Comparison of ENCODE assay signal across 18 cellular contexts in genomic region chr9:91120200-91120599, GRCh38.
DNase-seq lines count a peak whose midpoint lies in the region; ATAC-seq and TF ChIP-seq lines count a peak whose summit lies in the region.
"Had no signal": no experiment of that assay in that cellular context is flagged by ENCODE, and none has a peak within 500 bp of the region (broad histone marks: within the 10 kb centered on the region; RNA-seq: fewer than 3 reads in every experiment).

No MANE protein-coding gene starts in this region.

- peak overlapping the region; percentile 81 for H2AFZ ChIP-seq in HCT116 (ENCODE audit: low read depth, low read length, poor library complexity, severe bottlenecking)
- H2AFZ ChIP-seq in smooth muscle cell (ENCODE audit: low read depth) = peak overlapping the region; percentile 90

- no peaks in the 10 kb centered on the region for H3K79me2 ChIP-seq in HCT116 (ENCODE audit: insufficient read depth, low read length)
- no peaks in the 10 kb centered on the region for H3K79me2 ChIP-seq in mesendoderm (ENCODE audit: control insufficient read depth, insufficient read depth, low read length)
- no peaks in the 10 kb centered on the region for H3K79me2 ChIP-seq in smooth muscle cell (ENCODE audit: low read depth)

- H3K56ac ChIP-seq in mesendoderm (ENCODE audit: low read length) = no peak overlapping the region

- peak overlapping the region; percentile 67 for H3K4me2 ChIP-seq in HCT116 (ENCODE audit: low read length)
- no peak overlapping the region for H3K4me2 ChIP-seq in mesendoderm (ENCODE audit: low read length)
- H3K4me2 ChIP-seq in smooth muscle cell = peak overlapping the region; percentile 82
- H3K4me2 ChIP-seq: BLaER1 treated with 17β-estradiol and CSF1 and Interleukin-3, amounts not matched to agents 10 nM and 100 nM had no signal

- H3K23ac ChIP-seq in mesendoderm (ENCODE audit: low read length) = no peak overlapping the region

- TF ChIP-seq CTCF in HCT116 (IDR thresholded peaks at IDR 0.05 in 2 of 3, conservative IDR thresholded peaks at IDR 0.05 in 1 of 3; ENCODE audit: borderline replicate concordance in 1 of 3, insufficient read depth in 1 of 3, low read depth in 2 of 3, low read length in 2 of 3) (no peak), smooth muscle cell (IDR thresholded peaks at IDR 0.05; ENCODE audit: borderline replicate concordance, insufficient read depth, poor library complexity, severe bottlenecking) (no peak)

- no peaks in the 10 kb centered on the region for H3K79me1 ChIP-seq in mesendoderm (ENCODE audit: low read length)

- no peak overlapping the region for H2BK5ac ChIP-seq in mesendoderm (ENCODE audit: low read length)

- CTCF ChIA-PET in HCT116 (lab: Charles Lee) = no interaction called here

- H3K9me3 ChIP-seq in HCT116 (ENCODE audit: control insufficient read depth in 1 of 2, insufficient read depth in 1 of 2, low read depth in 1 of 2, low read length in 2 of 2) = no peaks in the 10 kb centered on the region
- no peaks in the 10 kb centered on the region for H3K9me3 ChIP-seq in smooth muscle cell (replicated peaks; ENCODE audit: low read depth)
- H3K9me3 ChIP-seq: body of pancreas, left lung had no signal

- peak overlapping the region; percentile 76 for H2BK120ac ChIP-seq in mesendoderm (ENCODE audit: low read depth, low read length)

- H4K5ac ChIP-seq in mesendoderm (ENCODE audit: low read length) = no peak overlapping the region

- H3K4ac ChIP-seq in mesendoderm (ENCODE audit: low read depth, low read length) = no peak overlapping the region

- H3K27ac ChIP-seq in HCT116 (ENCODE audit: low read depth, low read length) = peak overlapping the region; percentile 12; the same call in 1 of the 2 replicates
- H3K27ac ChIP-seq in angular gyrus (ENCODE audit: low read depth, low read length) = peak overlapping the region; percentile 39
- H3K27ac ChIP-seq in mesendoderm (ENCODE audit: low read depth, low read length) = no peak overlapping the region
- H3K27ac ChIP-seq in smooth muscle cell (ENCODE audit: low read depth) = peak overlapping the region; percentile 79
- H3K27ac ChIP-seq: BLaER1 treated with 17β-estradiol and CSF1 and Interleukin-3, amounts not matched to agents 10 nM and 100 nM; body of pancreas had no signal

- H3K4me3 ChIP-seq in HCT116 (replicated peaks in 1 of 2; ENCODE audit: low read depth in 1 of 2, low read length in 2 of 2) (no peak overlapping the region; a peak in 1 of 4 replicates), mesendoderm (ENCODE audit: low read length) (no peak overlapping the region), smooth muscle cell (no peak overlapping the region)
- H3K4me3 ChIP-seq: BLaER1 treated with 17β-estradiol and CSF1 and Interleukin-3, amounts not matched to agents 10 nM and 100 nM; body of pancreas; left lung had no signal

- H3K27me3 Mint-ChIP-seq in activated T-cell treated with anti-CD3 and anti-CD28 coated beads, Interleukin-2, amount 50 U/mL, for 72 hours (ENCODE audit: low read depth) = peaks cover 17% of the 10 kb centered on the region

- no peak overlapping the region for H3K18ac ChIP-seq in mesendoderm (ENCODE audit: low read length)

- no peaks in the 10 kb centered on the region for H3K27me3 ChIP-seq in HCT116 (ENCODE audit: insufficient read depth, low read length)
- no peaks in the 10 kb centered on the region for H3K27me3 ChIP-seq in mesendoderm (ENCODE audit: insufficient read depth, low read length, poor library complexity)
- H3K27me3 ChIP-seq in smooth muscle cell (ENCODE audit: low read depth) = no peaks in the 10 kb centered on the region
- H3K27me3 ChIP-seq: BLaER1 treated with 17β-estradiol and CSF1 and Interleukin-3, amounts not matched to agents 10 nM and 100 nM; body of pancreas had no signal

- H3K9ac ChIP-seq in HCT116 (ENCODE audit: low read length) (0 out of 2 replicates have a peak overlapping the region, but pooled peaks have one; percentile 12), mesendoderm (ENCODE audit: low read length) (no peak overlapping the region), smooth muscle cell (ENCODE audit: low read depth) (peak overlapping the region; percentile 2)
- H3K9ac ChIP-seq: BLaER1 treated with 17β-estradiol and CSF1 and Interleukin-3, amounts not matched to agents 10 nM and 100 nM had no signal

- H3K27ac Mint-ChIP-seq in activated naive CD4-positive, alpha-beta T cell treated with anti-CD3 and anti-CD28 coated beads, Interleukin-2, amount 50 U/mL, for 72 hours = no peak overlapping the region
- H3K27ac Mint-ChIP-seq in activated T-cell treated with anti-CD3 and anti-CD28 coated beads, Interleukin-2, amount 50 U/mL, for 72 hours = no peak overlapping the region
- H3K27ac Mint-ChIP-seq: activated CD4-positive, alpha-beta T cell treated with anti-CD3 and anti-CD28 coated beads for 36 hours; naive thymus-derived CD4-positive, alpha-beta T cell had no signal

- H3K36me3 ChIP-seq in HCT116 (ENCODE audit: control insufficient read depth in 1 of 2, insufficient read depth in 2 of 2, low read length in 2 of 2) (no peaks in the 10 kb centered on the region), mesendoderm (ENCODE audit: control insufficient read depth, insufficient read depth, low read length) (no peaks in the 10 kb centered on the region), smooth muscle cell (ENCODE audit: low read depth) (no peaks in the 10 kb centered on the region)
- H3K36me3 ChIP-seq: left lung had no signal

- H3K9me2 ChIP-seq in HCT116 (ENCODE audit: insufficient read depth) = no peaks in the 10 kb centered on the region

- peaks cover 4 to 13% of the 10 kb centered on the region in 2 donors for H3K9me3 Mint-ChIP-seq in activated naive CD4-positive, alpha-beta T cell treated with anti-CD3 and anti-CD28 coated beads, Interleukin-2, amount 50 U/mL, for 72 hours
- peaks cover 3 to 6% of the 10 kb centered on the region in 2 donors for H3K9me3 Mint-ChIP-seq in activated T-cell treated with anti-CD3 and anti-CD28 coated beads, Interleukin-2, amount 50 U/mL, for 72 hours

- H3K36me3 Mint-ChIP-seq in activated naive CD4-positive, alpha-beta T cell treated with anti-CD3 and anti-CD28 coated beads, Interleukin-2, amount 50 U/mL, for 72 hours = peaks cover 4 to 39% of the 10 kb centered on the region in 2 donors
- peaks cover 7 to 24% of the 10 kb centered on the region in 2 donors for H3K36me3 Mint-ChIP-seq in activated T-cell treated with anti-CD3 and anti-CD28 coated beads, Interleukin-2, amount 50 U/mL, for 72 hours (ENCODE audit: insufficient read depth in 2 of 2)

- intact Hi-C loops in HCT116 (cut with micrococcal nuclease) = no loop called here

- H4K20me1 ChIP-seq in HCT116 (ENCODE audit: insufficient read depth) = no peaks in the 10 kb centered on the region
- no peaks in the 10 kb centered on the region for H4K20me1 ChIP-seq in smooth muscle cell (ENCODE audit: low read depth)
- H4K20me1 ChIP-seq: BLaER1 treated with 17β-estradiol and CSF1 and Interleukin-3, amounts not matched to agents 10 nM and 100 nM had no signal

- no TSS peak for BruUV-seq in HCT116 (replicated peaks; lab: Mats Ljungman, UMichigan)

- POLR2A ChIA-PET in HCT116 (lab: Charles Lee) = no interaction called here

- H3K4me1 ChIP-seq in HCT116 (ENCODE audit: control insufficient read depth in 1 of 2, insufficient read depth in 2 of 2, low read length in 2 of 2) (peaks cover 20 to 27% of the 10 kb centered on the region in 2 experiments), mesendoderm (ENCODE audit: control insufficient read depth, low read depth, low read length) (peaks cover 7% of the 10 kb centered on the region), smooth muscle cell (ENCODE audit: low read depth) (peaks cover 23% of the 10 kb centered on the region)
- H3K4me1 ChIP-seq: BLaER1 treated with 17β-estradiol and CSF1 and Interleukin-3, amounts not matched to agents 10 nM and 100 nM had no signal

- H3K4me1 Mint-ChIP-seq in activated T-cell treated with anti-CD3 and anti-CD28 coated beads, Interleukin-2, amount 50 U/mL, for 72 hours (ENCODE audit: low read depth) = peaks cover 33% of the 10 kb centered on the region

- TF ChIP-seq RAD21 in HCT116 (IDR thresholded peaks at IDR 0.05; ENCODE audit: low read depth) = no peak

- H2AK5ac ChIP-seq in mesendoderm (ENCODE audit: low read length) = no peak overlapping the region

- H2BK15ac ChIP-seq in mesendoderm (replicated peaks; ENCODE audit: low read depth) = no peak overlapping the region

- RAD21 ChIA-PET in HCT116 (lab: Charles Lee; ENCODE audit: low non-redundant PET in 1 of 2, low total read pairs in 2 of 2, uncharacterized antibody in 2 of 2, unreplicated experiment in 2 of 2) = no interaction called here

- no peak overlapping the region for H3K4me3 Mint-ChIP-seq in activated T-cell treated with anti-CD3 and anti-CD28 coated beads, Interleukin-2, amount 50 U/mL, for 72 hours
- H3K4me3 Mint-ChIP-seq: activated CD4-positive, alpha-beta T cell treated with anti-CD3 and anti-CD28 coated beads for 36 hours; naive thymus-derived CD4-positive, alpha-beta T cell had no signal

- H3F3A ChIP-seq in smooth muscle cell (ENCODE audit: low read depth) = peaks cover 16% of the 10 kb centered on the region

- peak overlapping the region; percentile 39 for H4K8ac ChIP-seq in mesendoderm (ENCODE audit: low read depth, low read length)

- TF ChIP-seq POLR2A in HCT116 (IDR thresholded peaks at IDR 0.05; ENCODE audit: borderline replicate concordance, extremely low read depth, insufficient read depth, insufficient read length) = no peak

- DNase-seq in HCT116 (ENCODE audit: low read depth, low spot score) = no peak
- DNase-seq in mesendoderm = no peak
- no peak for DNase-seq in smooth muscle cell (lab: John Stamatoyannopoulos, UW; ENCODE audit: unreplicated experiment)
- no peak for DNase-seq in activated naive CD4-positive, alpha-beta T cell treated with anti-CD3 and anti-CD28 coated beads, Interleukin-2, amount 50 U/mL, for 72 hours (ENCODE audit: low spot score in 2 of 2)
- no peak for DNase-seq in stimulated activated naive CD4-positive, alpha-beta T cell (lab: John Stamatoyannopoulos, UW)
- no peak for DNase-seq in activated T-cell treated with anti-CD3 and anti-CD28 coated beads, Interleukin-2, amount 50 U/mL, for 72 hours
- DNase-seq: activated CD4-positive, alpha-beta T cell treated with anti-CD3 and anti-CD28 coated beads for 36 hours; activated naive CD4-positive, alpha-beta T cell treated with Interleukin-2 at 50 U/mL for 16 hours; body of pancreas; left lung; naive thymus-derived CD4-positive, alpha-beta T cell; NCI-H187; NCI-H526; OCI-M1; substantia nigra had no signal

- ATAC-seq in HCT116 (peak; percentile 56), HG02870 (IDR thresholded peaks at IDR 0.05; ENCODE audit: unreplicated experiment) (no peak)
- no peak for ATAC-seq in activated naive CD4-positive, alpha-beta T cell treated with anti-CD3 and anti-CD28 coated beads, Interleukin-2, amount 50 U/mL, for 72 hours
- ATAC-seq in activated T-cell treated with anti-CD3 and anti-CD28 coated beads, Interleukin-2, amount 50 U/mL, for 72 hours (replicated peaks in 1 of 2) = no peak
- ATAC-seq: activated CD4-positive, alpha-beta T cell treated with anti-CD3 and anti-CD28 coated beads for 36 hours; body of pancreas; left lung; naive thymus-derived CD4-positive, alpha-beta T cell had no signal

TF ChIP-seq in HCT116, 20 proteins besides CTCF, POLR2A, EP300 and RAD21:
- TF ChIP-seq SRF (IDR thresholded peaks at IDR 0.05; ENCODE audit: low read depth) (no peak), JUND (IDR thresholded peaks at IDR 0.05) (no peak), EZH2phosphoT487 (IDR thresholded peaks at IDR 0.05; ENCODE audit: borderline replicate concordance) (no peak), ZFX (IDR thresholded peaks at IDR 0.05) (no peak), CBX3 (IDR thresholded peaks at IDR 0.05; ENCODE audit: low read depth) (no peak)
